1 cellular context compared by ENCODE assay signal in the genomic region with DNA sequence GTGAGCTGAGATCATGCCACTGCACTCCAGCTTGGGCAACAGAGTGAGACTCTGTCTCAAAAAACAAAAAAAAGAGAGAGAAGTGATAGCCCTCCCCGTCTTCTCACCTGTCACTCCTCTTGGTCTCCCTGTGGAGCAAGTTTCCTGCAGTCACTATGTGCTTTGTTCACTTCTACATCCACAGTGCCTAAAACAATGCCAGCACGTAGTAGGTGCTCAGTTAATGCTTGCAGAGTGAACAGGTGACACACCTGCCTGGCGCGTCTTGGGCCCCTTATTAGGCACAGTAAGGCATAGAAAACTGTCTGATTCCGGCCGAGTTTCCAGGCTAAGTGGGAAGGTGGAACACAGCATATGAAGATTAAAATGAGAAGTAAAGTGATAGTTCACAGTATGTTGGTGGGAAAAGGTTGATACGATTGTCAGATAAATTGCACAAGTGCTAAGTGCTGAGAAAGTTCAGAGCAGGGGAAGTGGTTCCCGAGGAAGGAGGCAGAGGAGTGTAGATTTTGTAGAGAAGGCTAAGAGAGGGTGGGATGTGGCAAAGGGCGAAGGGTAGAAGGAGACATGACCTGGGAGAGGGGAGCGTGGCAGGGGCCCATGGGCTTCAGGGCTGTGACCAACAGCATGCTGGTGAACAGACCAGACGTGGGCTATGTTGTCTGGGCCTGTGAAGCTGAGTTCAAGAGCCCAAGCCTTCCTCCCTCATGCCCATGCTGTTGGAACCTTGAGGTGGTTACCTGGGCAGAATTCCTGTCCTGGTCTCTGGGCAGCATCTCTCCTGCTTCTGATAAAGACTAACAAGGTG.
TF ChIP-seq lines count a peak whose summit lies in the region.

No MANE protein-coding gene starts in this region.

TF ChIP-seq in SK-N-SH, 30 proteins besides CTCF, POLR2A, EP300 and RAD21 (continued from another document):
- TF ChIP-seq SMC3 (IDR thresholded peaks at IDR 0.05; ENCODE audit: low read depth, low read length) (no peak), CHD2 (IDR thresholded peaks at IDR 0.05; ENCODE audit: low read length, partially characterized antibody) (no peak), ELF1 (IDR thresholded peaks at IDR 0.05) (no peak), SIN3A (IDR thresholded peaks at IDR 0.05; ENCODE audit: borderline replicate concordance, low read depth, low read length) (no peak), TEAD4 (IDR thresholded peaks at IDR 0.05; ENCODE audit: borderline replicate concordance, insufficient read depth) (no peak), RXRA (IDR thresholded peaks at IDR 0.05; ENCODE audit: borderline replicate concordance, low read depth) (no peak), RCOR1 (IDR thresholded peaks at IDR 0.05; ENCODE audit: low read length) (no peak)
- TF ChIP-seq, protein P1, sequence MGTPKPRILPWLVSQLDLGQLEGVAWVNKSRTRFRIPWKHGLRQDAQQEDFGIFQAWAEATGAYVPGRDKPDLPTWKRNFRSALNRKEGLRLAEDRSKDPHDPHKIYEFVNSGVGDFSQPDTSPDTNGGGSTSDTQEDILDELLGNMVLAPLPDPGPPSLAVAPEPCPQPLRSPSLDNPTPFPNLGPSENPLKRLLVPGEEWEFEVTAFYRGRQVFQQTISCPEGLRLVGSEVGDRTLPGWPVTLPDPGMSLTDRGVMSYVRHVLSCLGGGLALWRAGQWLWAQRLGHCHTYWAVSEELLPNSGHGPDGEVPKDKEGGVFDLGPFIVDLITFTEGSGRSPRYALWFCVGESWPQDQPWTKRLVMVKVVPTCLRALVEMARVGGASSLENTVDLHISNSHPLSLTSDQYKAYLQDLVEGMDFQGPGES (IDR thresholded peaks at IDR 0.05; ENCODE audit: low read depth, low read length), result no peak
- TF ChIP-seq, protein P2, sequence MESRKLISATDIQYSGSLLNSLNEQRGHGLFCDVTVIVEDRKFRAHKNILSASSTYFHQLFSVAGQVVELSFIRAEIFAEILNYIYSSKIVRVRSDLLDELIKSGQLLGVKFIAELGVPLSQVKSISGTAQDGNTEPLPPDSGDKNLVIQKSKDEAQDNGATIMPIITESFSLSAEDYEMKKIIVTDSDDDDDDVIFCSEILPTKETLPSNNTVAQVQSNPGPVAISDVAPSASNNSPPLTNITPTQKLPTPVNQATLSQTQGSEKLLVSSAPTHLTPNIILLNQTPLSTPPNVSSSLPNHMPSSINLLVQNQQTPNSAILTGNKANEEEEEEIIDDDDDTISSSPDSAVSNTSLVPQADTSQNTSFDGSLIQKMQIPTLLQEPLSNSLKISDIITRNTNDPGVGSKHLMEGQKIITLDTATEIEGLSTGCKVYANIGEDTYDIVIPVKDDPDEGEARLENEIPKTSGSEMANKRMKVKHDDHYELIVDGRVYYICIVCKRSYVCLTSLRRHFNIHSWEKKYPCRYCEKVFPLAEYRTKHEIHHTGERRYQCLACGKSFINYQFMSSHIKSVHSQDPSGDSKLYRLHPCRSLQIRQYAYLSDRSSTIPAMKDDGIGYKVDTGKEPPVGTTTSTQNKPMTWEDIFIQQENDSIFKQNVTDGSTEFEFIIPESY (IDR thresholded peaks at IDR 0.05; ENCODE audit: borderline replicate concordance, low read depth), result no peak
- TF ChIP-seq, protein P3, sequence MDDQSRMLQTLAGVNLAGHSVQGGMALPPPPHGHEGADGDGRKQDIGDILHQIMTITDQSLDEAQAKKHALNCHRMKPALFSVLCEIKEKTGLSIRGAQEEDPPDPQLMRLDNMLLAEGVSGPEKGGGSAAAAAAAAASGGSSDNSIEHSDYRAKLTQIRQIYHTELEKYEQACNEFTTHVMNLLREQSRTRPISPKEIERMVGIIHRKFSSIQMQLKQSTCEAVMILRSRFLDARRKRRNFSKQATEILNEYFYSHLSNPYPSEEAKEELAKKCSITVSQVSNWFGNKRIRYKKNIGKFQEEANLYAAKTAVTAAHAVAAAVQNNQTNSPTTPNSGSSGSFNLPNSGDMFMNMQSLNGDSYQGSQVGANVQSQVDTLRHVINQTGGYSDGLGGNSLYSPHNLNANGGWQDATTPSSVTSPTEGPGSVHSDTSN (IDR thresholded peaks at IDR 0.05), result no peak
